23 cellular contexts compared by ENCODE assay signal in the genomic region with DNA sequence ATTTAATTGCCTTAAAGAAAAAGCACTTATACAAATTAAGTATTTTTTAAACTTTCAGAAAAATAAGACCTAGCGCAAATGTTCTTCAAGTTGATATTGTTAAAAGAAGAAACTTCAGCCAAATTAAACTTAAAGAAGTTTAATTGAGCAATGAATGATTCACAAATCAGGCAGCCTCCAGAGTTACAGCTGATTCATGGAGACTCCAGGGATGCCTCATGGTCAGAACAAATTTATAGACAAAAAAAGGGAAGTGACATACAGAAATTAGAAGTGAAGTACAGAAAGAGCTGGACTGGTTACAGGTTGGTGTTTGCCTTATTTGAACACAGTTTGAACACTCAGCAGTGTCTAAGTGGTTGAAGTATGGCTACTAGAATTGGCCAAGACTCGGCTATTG.
DNase-seq lines count a peak whose midpoint lies in the region; FAIRE-seq and TF ChIP-seq lines count a peak whose summit lies in the region.
"Had no signal": no experiment of that assay in that cellular context is flagged by ENCODE, and none has a peak within 500 bp of the region (broad histone marks: within the 10 kb centered on the region; RNA-seq: fewer than 3 reads in every experiment).

No MANE protein-coding gene starts in this region.

- H3K27me3 ChIP-seq in Karpas-422 (ENCODE audit: low read length) (no peaks in the 10 kb centered on the region), astrocyte (ENCODE audit: insufficient read depth, low read length) (no peaks in the 10 kb centered on the region)
- H3K27me3 ChIP-seq: transverse colon had no signal

- H4K20me1 ChIP-seq in Karpas-422 (ENCODE audit: insufficient read depth, low read depth, low read length) (no peaks in the 10 kb centered on the region), astrocyte (ENCODE audit: insufficient read depth, low read length) (no peaks in the 10 kb centered on the region)

- no peaks in the 10 kb centered on the region for H3K9me2 ChIP-seq in Karpas-422 (replicated peaks; ENCODE audit: insufficient read depth, low read length)

- no peaks in the 10 kb centered on the region for H3K27me3 Mint-ChIP-seq in astrocyte (ENCODE audit: low read depth, unreplicated experiment)
- H3K27me3 Mint-ChIP-seq: CD4-positive, alpha-beta memory T cell; central memory CD8-positive, alpha-beta T cell; IgD-negative memory B cell; stimulated activated memory B cell treated with anti-CD40 and anti-IgM and Interleukin-4, amounts not matched to agents 10 μg/mL and 1 μg/mL and 100 μg/mL, for 72 hours had no signal

- no peak for FAIRE-seq in astrocyte (lab: Jason Lieb, UNC)

- peaks cover 6% of the 10 kb centered on the region for H3K36me3 Mint-ChIP-seq in astrocyte (ENCODE audit: low read depth, unreplicated experiment)

- H3K36me3 ChIP-seq in Karpas-422 (ENCODE audit: insufficient read depth, low read length) (no peaks in the 10 kb centered on the region), astrocyte (ENCODE audit: insufficient read depth, low read length) (no peaks in the 10 kb centered on the region)

- peaks cover 9% of the 10 kb centered on the region for H3K4me1 Mint-ChIP-seq in astrocyte (ENCODE audit: low read depth, unreplicated experiment)
- H3K4me1 Mint-ChIP-seq: CD4-positive, alpha-beta memory T cell; central memory CD8-positive, alpha-beta T cell; IgD-negative memory B cell; neural crest cell; stimulated activated memory B cell treated with anti-CD40 and anti-IgM and Interleukin-4, amounts not matched to agents 10 μg/mL and 1 μg/mL and 100 μg/mL, for 72 hours had no signal

- H3K9me3 ChIP-seq in Karpas-422 (ENCODE audit: low read length) (no peaks in the 10 kb centered on the region), astrocyte (ENCODE audit: insufficient read depth, low read depth, low read length) (no peaks in the 10 kb centered on the region)
- H3K9me3 ChIP-seq: transverse colon had no signal

- H3K79me2 ChIP-seq in Karpas-422 (ENCODE audit: low read length) (no peaks in the 10 kb centered on the region), astrocyte (ENCODE audit: insufficient read depth, low read length) (no peaks in the 10 kb centered on the region)

- H3K9ac ChIP-seq in Karpas-422 (ENCODE audit: low read length) (no peak overlapping the region), astrocyte (ENCODE audit: low read length) (no peak overlapping the region)

- H2AFZ ChIP-seq in Karpas-422 (ENCODE audit: low read length): no peak overlapping the region
- H2AFZ ChIP-seq in astrocyte (ENCODE audit: low read depth, low read length): no peak overlapping the region

- no peaks in the 10 kb centered on the region for H3K9me3 Mint-ChIP-seq in astrocyte (ENCODE audit: unreplicated experiment)
- H3K9me3 Mint-ChIP-seq: activated T-helper 2 cell treated with anti-CD3 and anti-CD28 coated beads, Interferon-gamma antibody, Interleukin-2, Interleukin-4, amounts not matched to agents 10 μg/mL and 5 μg/mL and 100 μg/mL, durations not matched to agents 14 hours and 24 hours and 36 hours; central memory CD8-positive, alpha-beta T cell; IgD-negative memory B cell; neural crest cell; stimulated activated memory B cell treated with anti-CD40 and anti-IgM and Interleukin-4, amounts not matched to agents 10 μg/mL and 1 μg/mL and 100 μg/mL, for 72 hours had no signal

- no peak overlapping the region for H3K4me3 ChIP-seq in Karpas-422 (ENCODE audit: low read length)
- no peak overlapping the region for H3K4me3 ChIP-seq in astrocyte (ENCODE audit: insufficient read depth, low read depth, low read length)
- no peak overlapping the region for H3K4me3 ChIP-seq in foreskin fibroblast (ENCODE audit: low read depth in 1 of 2, low read length in 2 of 2)
- H3K4me3 ChIP-seq: SK-N-MC, transverse colon had no signal

- H3K4me3 Mint-ChIP-seq in astrocyte (ENCODE audit: unreplicated experiment): no peak overlapping the region
- H3K4me3 Mint-ChIP-seq: CD4-positive, alpha-beta memory T cell; central memory CD8-positive, alpha-beta T cell; H9; IgD-negative memory B cell; neural crest cell; stimulated activated memory B cell treated with anti-CD40 and anti-IgM and Interleukin-4, amounts not matched to agents 10 μg/mL and 1 μg/mL and 100 μg/mL, for 72 hours had no signal

- DNase-seq in AML-193 (lab: John Stamatoyannopoulos, UW): peak; percentile 51 to 63
- DNase-seq in Karpas-422: peak; percentile 47
- peak; percentile 33 for DNase-seq in astrocyte (ENCODE audit: low read depth)
- DNase-seq in foreskin fibroblast: peak; percentile 42 to 67
- no peak for DNase-seq in ACHN
- DNase-seq in DMS 273 treated with DMSO at 0.1 percent for 48 hours (lab: John Stamatoyannopoulos, UW): no peak
- no peak for DNase-seq in AG20443 (ENCODE audit: low spot score)
- DNase-seq in LoVo (ENCODE audit: low spot score): no peak
- DNase-seq: activated CD4-positive, alpha-beta T cell treated with anti-CD3 and anti-CD28 coated beads for 1 hour; CD4-positive, alpha-beta memory T cell; DND-41; effector CD4-positive, alpha-beta T cell; H9; kidney glomerular epithelial cell; NCI-H1092; NCI-H524 treated with DMSO at 0.1 percent for 48 hours; transverse colon had no signal

- peaks cover 27% of the 10 kb centered on the region for H3K4me1 ChIP-seq in Karpas-422 (ENCODE audit: low read length)
- peaks cover 10% of the 10 kb centered on the region for H3K4me1 ChIP-seq in astrocyte (ENCODE audit: insufficient read depth, low read length)
- H3K4me1 ChIP-seq: transverse colon had no signal

- TF ChIP-seq CTCF in astrocyte (IDR thresholded peaks at IDR 0.05; ENCODE audit: insufficient read depth, low read depth, low read length): no peak
- no peak for TF ChIP-seq CTCF in foreskin fibroblast (IDR thresholded peaks at IDR 0.05; ENCODE audit: low read depth, low read length)

- in situ Hi-C loops in ACHN (cut with HindIII; ENCODE audit: low pct_ligation_motif_present, low pct_unique_long_range_greater_than_20kb, low sequenced_read_pairs): no loop called here

- peak overlapping the region; percentile 25; the same call in 1 of the 2 replicates for H3K27ac ChIP-seq in Karpas-422 (ENCODE audit: low read length)
- no peak overlapping the region for H3K27ac ChIP-seq in astrocyte (ENCODE audit: low read depth, low read length)
- H3K27ac ChIP-seq: SK-N-MC, transverse colon had no signal

- H3K27ac Mint-ChIP-seq in astrocyte (ENCODE audit: unreplicated experiment): no peak overlapping the region
- H3K27ac Mint-ChIP-seq: activated T-helper 2 cell treated with anti-CD3 and anti-CD28 coated beads, Interferon-gamma antibody, Interleukin-2, Interleukin-4, amounts not matched to agents 10 μg/mL and 5 μg/mL and 100 μg/mL, durations not matched to agents 14 hours and 24 hours and 36 hours; CD4-positive, alpha-beta memory T cell; IgD-negative memory B cell; stimulated activated memory B cell treated with anti-CD40 and anti-IgM and Interleukin-4, amounts not matched to agents 10 μg/mL and 1 μg/mL and 100 μg/mL, for 72 hours had no signal

- H3K4me2 ChIP-seq in Karpas-422 (ENCODE audit: low read depth, low read length, poor library complexity, severe bottlenecking) (peak overlapping the region; percentile 21), astrocyte (ENCODE audit: low read length) (no peak overlapping the region)

Comparison
In these comparisons a context has a peak if more than half of its experiments do, and no peak if none do; other contexts are left out.
1. DNase-seq: peak in AML-193 (2 of 2), Karpas-422 (single experiment), astrocyte (single experiment) and foreskin fibroblast (2 of 2); none in ACHN (single experiment), DMS 273 treated with DMSO at 0.1 percent for 48 hours (single experiment), AG20443 (single experiment) and LoVo (single experiment).